ENCODE assay signal across 10 cellular contexts in the genomic region with DNA sequence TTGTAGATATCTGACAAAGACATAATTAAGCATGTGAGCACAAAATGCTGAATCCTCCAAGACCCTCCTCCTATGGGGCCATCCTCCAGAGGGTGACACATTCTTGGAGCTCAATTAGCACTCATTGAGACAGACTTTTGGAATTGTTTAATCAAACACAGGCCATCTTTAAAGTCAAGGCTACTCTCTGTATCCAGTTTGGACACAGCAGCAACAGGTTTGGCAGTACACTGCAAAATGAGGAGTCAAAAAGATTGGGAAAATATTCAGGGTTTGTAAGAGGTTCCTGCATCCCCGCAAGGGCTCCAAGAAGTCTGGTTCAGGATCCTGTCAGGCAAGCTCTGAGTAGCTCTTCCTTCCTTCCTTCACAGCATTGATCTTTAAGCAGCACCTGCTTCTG. TPM values are rescaled to one million over a fixed set of nuclear protein-coding genes. Genes with fewer than 3 reads are reported as not detected.
DNase-seq lines count a peak whose midpoint lies in the region; TF ChIP-seq lines count a peak whose summit lies in the region.
"Had no signal": no experiment of that assay in that cellular context is flagged by ENCODE, and none has a peak within 500 bp of the region (broad histone marks: within the 10 kb centered on the region; RNA-seq: fewer than 3 reads in every experiment).

No MANE protein-coding gene starts in this region.

- no peak for TF ChIP-seq POLR2A in spleen (IDR thresholded peaks at IDR 0.05)

- H3K4me1 ChIP-seq in CD4-positive, alpha-beta memory T cell (ENCODE audit: insufficient read depth, low read length): peaks cover 56% of the 10 kb centered on the region
- peaks cover 13 to 28% of the 10 kb centered on the region in 2 donors for H3K4me1 ChIP-seq in duodenal mucosa (ENCODE audit: control insufficient read depth in 1 of 2, insufficient read depth in 2 of 2, low read length in 2 of 2)
- peaks cover 23 to 79% (median 67%) of the 10 kb centered on the region in 6 donors for H3K4me1 ChIP-seq in spleen

- WGBS in spleen, 5 donors: 67 to 75% (median 73%) methylated on average over 1 of the region's 1 CpG

- no peaks in the 10 kb centered on the region for H3K9me3 ChIP-seq in CD4-positive, alpha-beta memory T cell (ENCODE audit: control insufficient read depth in 1 of 2, low read length in 2 of 2)
- H3K9me3 ChIP-seq in MG63 (no peaks in the 10 kb centered on the region), duodenal mucosa (ENCODE audit: control insufficient read depth in 1 of 2, low read length in 2 of 2) (no peaks in the 10 kb centered on the region), spleen (no peaks in the 10 kb centered on the region)
- H3K9me3 ChIP-seq: mucosa of descending colon had no signal

- TF ChIP-seq CTCF in neural crest cell (conservative IDR thresholded peaks at IDR 0.05) (no peak), spleen (IDR thresholded peaks at IDR 0.05 in 8 of 11, conservative IDR thresholded peaks at IDR 0.05 in 3 of 11) (no peak)

- POLR2A ChIA-PET in CD4-positive, alpha-beta memory T cell (lab: Charles Lee; ENCODE audit: partially characterized antibody): interaction anchor here (1.2 to 3.2 kb wide), 4 partner anchors 9 to 486 kb away, joined by 3 to 23 read pairs (median 5); a partner anchor contains a TSS

- peaks cover 6% of the 10 kb centered on the region for H3K36me3 ChIP-seq in CD4-positive, alpha-beta memory T cell (ENCODE audit: insufficient read depth, low read length)
- H3K36me3 ChIP-seq in MG63 (no peaks in the 10 kb centered on the region), duodenal mucosa (ENCODE audit: control insufficient read depth in 1 of 2, insufficient read depth in 2 of 2, low read length in 2 of 2) (peaks cover 5 to 17% of the 10 kb centered on the region in 2 donors), spleen (peaks cover 0 to 41% (median 7%) of the 10 kb centered on the region in 6 donors)

- CTCF ChIA-PET in CD4-positive, alpha-beta memory T cell (lab: Charles Lee; ENCODE audit: partially characterized antibody): interaction anchor here (2.0 to 2.1 kb wide), 2 partner anchors 8 to 316 kb away, joined by 8 read pairs; a partner anchor contains a TSS

- DNase-seq in CD4-positive, alpha-beta memory T cell: no peak
- DNase-seq in MG63: no peak
- no peak for DNase-seq in neural crest cell (ENCODE audit: low read depth, low spot score)
- no peak for DNase-seq in superior temporal gyrus (ENCODE audit: extremely low spot score)
- DNase-seq in UCSD-AML1 (lab: John Stamatoyannopoulos, UW; ENCODE audit: unreplicated experiment): no peak
- no peak for DNase-seq in cerebellar nuclear complex (lab: John Stamatoyannopoulos, UW)
- no peak for DNase-seq in spleen
- DNase-seq: anterior cingulate cortex had no signal

- peaks cover 16 to 39% of the 10 kb centered on the region in 2 donors for H3K36me3 Mint-ChIP-seq in CD4-positive, alpha-beta memory T cell
- H3K36me3 Mint-ChIP-seq in neural crest cell (ENCODE audit: low read depth): peaks cover 3% of the 10 kb centered on the region

- no peaks in the 10 kb centered on the region for H3K9me3 Mint-ChIP-seq in CD4-positive, alpha-beta memory T cell
- H3K9me3 Mint-ChIP-seq in neural crest cell: no peaks in the 10 kb centered on the region

- no peaks in the 10 kb centered on the region for H3K27me3 ChIP-seq in CD4-positive, alpha-beta memory T cell (ENCODE audit: insufficient read depth, low read length)
- H3K27me3 ChIP-seq in MG63 (no peaks in the 10 kb centered on the region), duodenal mucosa (ENCODE audit: control insufficient read depth in 1 of 2, insufficient read depth in 2 of 2, low read length in 2 of 2) (no peaks in the 10 kb centered on the region), spleen (replicated peaks in 1 of 7) (no peaks in the 10 kb centered on the region)

- H3K27me3 Mint-ChIP-seq in CD4-positive, alpha-beta memory T cell: no peaks in the 10 kb centered on the region
- H3K27me3 Mint-ChIP-seq in neural crest cell (ENCODE audit: low read depth): no peaks in the 10 kb centered on the region

- H3K4me3 Mint-ChIP-seq in CD4-positive, alpha-beta memory T cell: peak overlapping the region; percentile 89 to 99 (median 96)
- H3K4me3 Mint-ChIP-seq in neural crest cell: peak overlapping the region; percentile 95

- H3K9ac ChIP-seq in duodenal mucosa (ENCODE audit: low read depth in 1 of 2, low read length in 2 of 2): peak overlapping the region in 1 of 2 donors; percentile 85

- H3K27ac ChIP-seq in CD4-positive, alpha-beta memory T cell (ENCODE audit: low read depth, low read length): peak overlapping the region; percentile 82
- H3K27ac ChIP-seq in duodenal mucosa (ENCODE audit: low read depth, low read length) (no peak overlapping the region), spleen (peak overlapping the region in 3 of 8 donors; percentile 97 to 98 (median 98))

- H3K27ac Mint-ChIP-seq in CD4-positive, alpha-beta memory T cell: peak overlapping the region; percentile 87 to 99 (median 96)
- H3K27ac Mint-ChIP-seq in neural crest cell (ENCODE audit: unreplicated experiment): peak overlapping the region; percentile 73

- H3K4me3 ChIP-seq in CD4-positive, alpha-beta memory T cell (ENCODE audit: low read length in 2 of 2): peak overlapping the region in 1 of 2 donors; percentile 92
- H3K4me3 ChIP-seq in MG63 (peak overlapping the region; percentile 78), duodenal mucosa (ENCODE audit: low read depth in 1 of 2, low read length in 2 of 2) (peak overlapping the region; percentile 98 to 100), spleen (peak overlapping the region in 4 of 8 donors; percentile 88 to 98 (median 92))

- intact Hi-C loops in CD4-positive, alpha-beta memory T cell (cut with micrococcal nuclease): loop anchor here (2.0 to 10.0 kb wide), 3 partner anchors 771 to 1155 kb away; a partner anchor contains a TSS
- intact Hi-C loops in spleen (cut with DNase I; ENCODE audit: low total_unique reads): loop anchor here (10.0 kb wide), 1 partner anchor 485 kb away; a partner anchor contains a TSS

- peaks cover 39 to 65% (median 54%) of the 10 kb centered on the region in 4 donors for H3K4me1 Mint-ChIP-seq in CD4-positive, alpha-beta memory T cell
- peaks cover 57% of the 10 kb centered on the region for H3K4me1 Mint-ChIP-seq in neural crest cell

RNA-seq across cellular contexts. Expression of a gene that starts 1.3 kb away (rescaled TPM):
- total RNA-seq in CD4-positive, alpha-beta memory T cell: 10 to 100 TPM; 26.1 to 27.7 TPM
- polyA plus RNA-seq in CD4-positive, alpha-beta memory T cell: 10 to 100 TPM; 28.9 to 31.3 TPM
- total RNA-seq in MG63 (2014; rRNA removed; shearing (Covaris generic); ENCODE audit: low replicate concordance): 18.0 and 38.3 TPM in 2 replicates
- 30.9 and 32.4 TPM in 2 replicates for total RNA-seq in neural crest cell
- total RNA-seq in spleen: 10 to 100 TPM; 33.0 to 62.3 (median 56.3) TPM
- polyA plus RNA-seq in spleen: 10 to 100 TPM in 2 of 3 donors, 1 to 10 TPM in 1; 9.0 to 12.4 (median 11.0) TPM

RNA-seq across cellular contexts. Expression of a gene that starts 1.5 kb away (rescaled TPM):
- 10 to 100 TPM; 50.8 to 56.4 TPM for total RNA-seq in CD4-positive, alpha-beta memory T cell
- polyA plus RNA-seq in CD4-positive, alpha-beta memory T cell: 10 to 100 TPM; 29.4 to 32.3 TPM
- 11.1 and 16.4 TPM in 2 replicates for total RNA-seq in MG63 (2014; rRNA removed; shearing (Covaris generic); ENCODE audit: low replicate concordance)
- total RNA-seq in neural crest cell (61.2 and 67.0 TPM in 2 replicates), spleen (100 to 1,000 TPM in 5 of 7 donors, 10 to 100 TPM in 2; 70.0 to 168 (median 115) TPM)
- polyA plus RNA-seq in spleen: 10 to 100 TPM; 19.7 to 30.3 (median 25.8) TPM
